ENCODE assay signal across 17 cellular contexts in genomic region chr14:23112359-23113178, GRCh38. TPM values are rescaled to one million over a fixed set of nuclear protein-coding genes. Genes with fewer than 3 reads are reported as not detected.
DNase-seq lines count a peak whose midpoint lies in the region; ATAC-seq and TF ChIP-seq lines count a peak whose summit lies in the region.
"Had no signal": no experiment of that assay in that cellular context is flagged by ENCODE, and none has a peak within 500 bp of the region (broad histone marks: within the 10 kb centered on the region; RNA-seq: fewer than 3 reads in every experiment).

No MANE protein-coding gene starts in this region.

- H3K36me3 ChIP-seq in gastroesophageal sphincter: no peaks in the 10 kb centered on the region
- H3K36me3 ChIP-seq in upper lobe of right lung: no peaks in the 10 kb centered on the region

- TF ChIP-seq CTCF in gastroesophageal sphincter (IDR thresholded peaks at IDR 0.05) (no peak), upper lobe of right lung (IDR thresholded peaks at IDR 0.05) (no peak)

- TF ChIP-seq POLR2A in gastroesophageal sphincter (IDR thresholded peaks at IDR 0.05): no peak

- H3K27ac ChIP-seq in gastroesophageal sphincter (no peak overlapping the region), upper lobe of right lung (no peak overlapping the region)
- H3K27ac ChIP-seq: coronary artery, skin epidermis had no signal

- H3K27me3 ChIP-seq in gastroesophageal sphincter: peaks cover 50% of the 10 kb centered on the region
- H3K27me3 ChIP-seq in upper lobe of right lung: no peaks in the 10 kb centered on the region

- H3K4me1 ChIP-seq in gastroesophageal sphincter: no peaks in the 10 kb centered on the region
- peaks cover 13% of the 10 kb centered on the region for H3K4me1 ChIP-seq in upper lobe of right lung

- intact Hi-C loops in upper lobe of right lung (cut with DNase I): no loop called here

- H3K4me3 ChIP-seq in gastroesophageal sphincter (no peak overlapping the region), upper lobe of right lung (no peak overlapping the region)
- H3K4me3 ChIP-seq: coronary artery, lung, skin epidermis had no signal

- DNase-seq in activated effector memory CD4-positive, alpha-beta T cell treated with anti-CD3 and anti-CD28 coated beads, Interleukin-2, amount 50 U/mL, for 16 hours: peak; percentile 50
- no peak for DNase-seq in activated effector memory CD4-positive, alpha-beta T cell treated with Interleukin-2 at 50 U/mL for 16 hours
- DNase-seq in SKM-1 (lab: John Stamatoyannopoulos, UW; ENCODE audit: unreplicated experiment): peak; percentile 62
- no peak for DNase-seq in upper lobe of right lung
- DNase-seq in anterior cingulate cortex (lab: John Stamatoyannopoulos, UW): no peak
- DNase-seq in hippocampal formation (lab: John Stamatoyannopoulos, UW): no peak
- DNase-seq: activated CD4-positive, CD25-positive, alpha-beta regulatory T cell treated with anti-CD3 and anti-CD28 coated beads, Interleukin-2, amount 50 U/mL, for 72 hours; amniotic stem cell; NCI-H187 treated with DMSO at 0.1 percent for 48 hours; NCI-H82; stimulated activated naive CD8-positive, alpha-beta T cell treated with anti-CD3 and anti-CD28 coated beads, Interleukin-15, amount 100 ng/mL, for 72 hours had no signal

- no peaks in the 10 kb centered on the region for H3K9me3 ChIP-seq in gastroesophageal sphincter
- H3K9me3 ChIP-seq in upper lobe of right lung: no peaks in the 10 kb centered on the region

- TF ChIP-seq EP300 in gastroesophageal sphincter (IDR thresholded peaks at IDR 0.05): no peak

- peak; percentile 50 for ATAC-seq in gastroesophageal sphincter
- ATAC-seq in upper lobe of right lung: peak; percentile 7
- no peak for ATAC-seq in GM19023 (IDR thresholded peaks at IDR 0.05; ENCODE audit: unreplicated experiment)
- ATAC-seq: stimulated activated naive CD8-positive, alpha-beta T cell treated with anti-CD3 and anti-CD28 coated beads, Interleukin-15, amount 100 ng/mL, for 72 hours had no signal

- WGBS in gastroesophageal sphincter (ENCODE audit: low coverage in 1 of 2), 2 donors: 47 to 82% methylated on average over 2 to 8 of the region's 12 CpGs

RNA-seq across cellular contexts. Expression of gene CEBPE, which starts 6.5 kb away (rescaled TPM):
- total RNA-seq in gastroesophageal sphincter (not detected), upper lobe of right lung (not detected)
- total RNA-seq: neural crest cell had no signal

RNA-seq across cellular contexts. Expression of gene CIROP, which starts 7.8 kb away (rescaled TPM):
- total RNA-seq in gastroesophageal sphincter: under 1 TPM in 2 of 4 donors, not detected in 2; 0.13 to 0.31 TPM
- total RNA-seq in upper lobe of right lung: not detected
- total RNA-seq: lung, neural crest cell had no signal

RNA-seq across cellular contexts. Expression of gene C14orf119, which starts 17.3 kb away (rescaled TPM):
- 10 to 100 TPM; 31.3 to 38.2 (median 33.4) TPM for total RNA-seq in gastroesophageal sphincter
- total RNA-seq in upper lobe of right lung: 55.3 TPM

RNA-seq across cellular contexts. Expression of gene ACIN1, which starts 17.6 kb away (rescaled TPM):
- 100 to 1,000 TPM in 1 of 4 donors, 10 to 100 TPM in 3; 55.7 to 121 (median 91.8) TPM for total RNA-seq in gastroesophageal sphincter
- 161 TPM for total RNA-seq in upper lobe of right lung

RNA-seq across cellular contexts. Expression of gene CDH24, which starts 55.2 kb away (rescaled TPM):
- total RNA-seq in gastroesophageal sphincter (1 to 10 TPM; 1.5 to 3.6 (median 2.6) TPM), upper lobe of right lung (7.8 TPM)

Comparison
In these comparisons a context has a peak if more than half of its experiments do, and no peak if none do; other contexts are left out.
1. DNase-seq: peak in activated effector memory CD4-positive, alpha-beta T cell treated with anti-CD3 and anti-CD28 coated beads, Interleukin-2, amount 50 U/mL, for 16 hours (single experiment) and SKM-1 (single experiment); none in activated effector memory CD4-positive, alpha-beta T cell treated with Interleukin-2 at 50 U/mL for 16 hours (single experiment), upper lobe of right lung (single experiment), anterior cingulate cortex (0 of 58) and hippocampal formation (0 of 2).